In the genomic region with DNA sequence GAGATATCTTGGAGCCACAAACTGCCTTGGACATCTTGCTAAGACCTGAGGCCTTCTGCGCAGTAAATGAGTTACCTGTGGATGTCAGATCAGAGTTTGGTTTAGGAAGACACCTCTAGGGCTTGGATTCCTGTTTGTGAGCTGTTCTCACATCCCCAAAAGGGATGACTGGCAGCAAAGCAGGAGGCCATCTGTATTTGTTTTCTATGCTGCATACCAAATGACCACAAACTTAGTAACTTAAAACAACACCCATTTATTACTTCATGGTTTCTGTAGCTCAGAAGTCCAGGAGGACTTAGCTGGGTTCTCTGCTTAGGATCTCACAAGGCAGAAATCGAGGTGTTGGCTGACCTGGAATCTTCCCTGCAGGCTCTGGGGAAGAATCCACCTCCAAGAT, we compare ENCODE assay signal across 23 cellular contexts.
DNase-seq lines count a peak whose midpoint lies in the region; ATAC-seq, FAIRE-seq and TF ChIP-seq lines count a peak whose summit lies in the region.
"Had no signal": no experiment of that assay in that cellular context is flagged by ENCODE, and none has a peak within 500 bp of the region (broad histone marks: within the 10 kb centered on the region; RNA-seq: fewer than 3 reads in every experiment).

No MANE protein-coding gene starts in this region.

- no peak for ATAC-seq in GM19324 (IDR thresholded peaks at IDR 0.05; ENCODE audit: low FRiP score, unreplicated experiment)
- ATAC-seq: effector memory CD8-positive, alpha-beta T cell; stimulated activated effector memory CD8-positive, alpha-beta T cell treated with anti-CD3 and anti-CD28 coated beads, Interleukin-12 subunit alpha, Interleukin-12 subunit beta, amount 100 ng/mL, for 72 hours; T-cell had no signal

- H3K27me3 Mint-ChIP-seq in astrocyte (ENCODE audit: low read depth, unreplicated experiment) = peaks cover 35% of the 10 kb centered on the region

- H3K4me1 ChIP-seq in astrocyte (ENCODE audit: insufficient read depth, low read length) = peaks cover 7% of the 10 kb centered on the region
- H3K4me1 ChIP-seq: Peyer's patch, suprapubic skin had no signal

- no peaks in the 10 kb centered on the region for H3K36me3 ChIP-seq in astrocyte (ENCODE audit: insufficient read depth, low read length)
- H3K36me3 ChIP-seq: esophagus muscularis mucosa, Peyer's patch, SJSA1, suprapubic skin had no signal

- TF ChIP-seq CTCF in AG09309 (IDR thresholded peaks at IDR 0.05; ENCODE audit: control insufficient read depth, insufficient read depth, low read depth, low read length, missing control alignments) = no peak
- TF ChIP-seq CTCF in astrocyte (IDR thresholded peaks at IDR 0.05; ENCODE audit: insufficient read depth, low read depth, low read length) = no peak
- no peak for TF ChIP-seq CTCF in foreskin fibroblast (IDR thresholded peaks at IDR 0.05; ENCODE audit: low read depth, low read length)

- no peaks in the 10 kb centered on the region for H3K9me3 Mint-ChIP-seq in astrocyte (ENCODE audit: unreplicated experiment)
- H3K9me3 Mint-ChIP-seq: activated naive CD8-positive, alpha-beta T cell treated with anti-CD3 and anti-CD28 coated beads for 36 hours; effector memory CD8-positive, alpha-beta T cell; stimulated activated effector memory CD8-positive, alpha-beta T cell treated with anti-CD3 and anti-CD28 coated beads, Interleukin-12 subunit alpha, Interleukin-12 subunit beta, amount 100 ng/mL, for 72 hours; T-cell had no signal

- no peaks in the 10 kb centered on the region for H3K36me3 Mint-ChIP-seq in astrocyte (ENCODE audit: low read depth, unreplicated experiment)
- H3K36me3 Mint-ChIP-seq: activated naive CD8-positive, alpha-beta T cell treated with anti-CD3 and anti-CD28 coated beads for 36 hours; stimulated activated effector memory CD8-positive, alpha-beta T cell treated with anti-CD3 and anti-CD28 coated beads, Interleukin-12 subunit alpha, Interleukin-12 subunit beta, amount 100 ng/mL, for 72 hours; T-cell had no signal

- H3K27me3 ChIP-seq in astrocyte (ENCODE audit: insufficient read depth, low read length) = peaks cover 16% of the 10 kb centered on the region
- H3K27me3 ChIP-seq: esophagus muscularis mucosa, Peyer's patch, SJSA1 had no signal

- no peaks in the 10 kb centered on the region for H3K9me3 ChIP-seq in astrocyte (ENCODE audit: insufficient read depth, low read depth, low read length)
- H3K9me3 ChIP-seq: esophagus muscularis mucosa, Peyer's patch, SJSA1, suprapubic skin had no signal

- no peaks in the 10 kb centered on the region for H4K20me1 ChIP-seq in astrocyte (ENCODE audit: insufficient read depth, low read length)

- H3K4me2 ChIP-seq in astrocyte (ENCODE audit: low read length) = peak overlapping the region; percentile 12

- no peaks in the 10 kb centered on the region for H3K79me2 ChIP-seq in astrocyte (ENCODE audit: insufficient read depth, low read length)

- no peak overlapping the region for H3K4me3 Mint-ChIP-seq in astrocyte (ENCODE audit: unreplicated experiment)
- H3K4me3 Mint-ChIP-seq: activated naive CD8-positive, alpha-beta T cell treated with anti-CD3 and anti-CD28 coated beads for 36 hours; effector memory CD8-positive, alpha-beta T cell; stimulated activated effector memory CD8-positive, alpha-beta T cell treated with anti-CD3 and anti-CD28 coated beads, Interleukin-12 subunit alpha, Interleukin-12 subunit beta, amount 100 ng/mL, for 72 hours; T-cell had no signal

- peaks cover 13% of the 10 kb centered on the region for H3K4me1 Mint-ChIP-seq in astrocyte (ENCODE audit: low read depth, unreplicated experiment)
- H3K4me1 Mint-ChIP-seq: activated naive CD8-positive, alpha-beta T cell treated with anti-CD3 and anti-CD28 coated beads for 36 hours; stimulated activated effector memory CD8-positive, alpha-beta T cell treated with anti-CD3 and anti-CD28 coated beads, Interleukin-12 subunit alpha, Interleukin-12 subunit beta, amount 100 ng/mL, for 72 hours; T-cell had no signal

- H3K27ac Mint-ChIP-seq in astrocyte (ENCODE audit: unreplicated experiment) = peak overlapping the region; percentile 18
- H3K27ac Mint-ChIP-seq: activated naive CD8-positive, alpha-beta T cell treated with anti-CD3 and anti-CD28 coated beads for 36 hours; effector memory CD8-positive, alpha-beta T cell; stimulated activated effector memory CD8-positive, alpha-beta T cell treated with anti-CD3 and anti-CD28 coated beads, Interleukin-12 subunit alpha, Interleukin-12 subunit beta, amount 100 ng/mL, for 72 hours; T-cell had no signal

- H3K27ac ChIP-seq in astrocyte (ENCODE audit: low read depth, low read length) = no peak overlapping the region
- H3K27ac ChIP-seq: C4-2B, esophagus muscularis mucosa, Peyer's patch, SJSA1, suprapubic skin had no signal

- H3K9ac ChIP-seq in astrocyte (ENCODE audit: low read length) = no peak overlapping the region

- no peak overlapping the region for H2AFZ ChIP-seq in astrocyte (ENCODE audit: low read depth, low read length)

- peak; percentile 29 for DNase-seq in AG09309 (ENCODE audit: low read depth)
- DNase-seq in H4 (ENCODE audit: low spot score) = peak; percentile 24
- DNase-seq in astrocyte (ENCODE audit: low read depth) = peak; percentile 34
- DNase-seq in foreskin fibroblast = peak; percentile 36 to 67
- DNase-seq in stimulated activated naive CD4-positive, alpha-beta T cell (lab: John Stamatoyannopoulos, UW) = no peak
- DNase-seq in NCI-H146 treated with DMSO at 0.1 percent for 48 hours (lab: John Stamatoyannopoulos, UW; ENCODE audit: unreplicated experiment) = no peak
- DNase-seq in NCI-H1092 treated with DMSO at 0.1 percent for 48 hours (lab: John Stamatoyannopoulos, UW) = no peak
- DNase-seq: activated CD4-positive, alpha-beta T cell treated with anti-CD3 and anti-CD28 coated beads, Interleukin-2, amount 50 U/mL, for 48 hours; activated naive CD8-positive, alpha-beta T cell treated with anti-CD3 and anti-CD28 coated beads for 36 hours; Calu3; effector memory CD8-positive, alpha-beta T cell; glutamatergic neuron; Peyer's patch; small intestine; stimulated activated CD4-positive, alpha-beta T cell treated with anti-CD3 and anti-CD28 coated beads, Interleukin-2, amount 100 ng/mL, for 24 hours; T-cell had no signal

- no peak for FAIRE-seq in astrocyte (lab: Jason Lieb, UNC)
- FAIRE-seq: colon, small intestine had no signal

- H3K4me3 ChIP-seq in AG09309 (ENCODE audit: control insufficient read depth, low read depth, low read length) (no peak overlapping the region), astrocyte (ENCODE audit: insufficient read depth, low read depth, low read length) (no peak overlapping the region), foreskin fibroblast (ENCODE audit: low read depth in 1 of 2, low read length in 2 of 2) (no peak overlapping the region)
- H3K4me3 ChIP-seq: esophagus muscularis mucosa, Peyer's patch, SJSA1, suprapubic skin had no signal

Comparison
In these comparisons a context has a peak if more than half of its experiments do, and no peak if none do; other contexts are left out.
1. DNase-seq: peak in AG09309 (single experiment), H4 (single experiment), astrocyte (single experiment) and foreskin fibroblast (2 of 2); none in stimulated activated naive CD4-positive, alpha-beta T cell (0 of 6), NCI-H146 treated with DMSO at 0.1 percent for 48 hours (single experiment) and NCI-H1092 treated with DMSO at 0.1 percent for 48 hours (single experiment).